8 cellular contexts compared by ENCODE assay signal in the genomic region with DNA sequence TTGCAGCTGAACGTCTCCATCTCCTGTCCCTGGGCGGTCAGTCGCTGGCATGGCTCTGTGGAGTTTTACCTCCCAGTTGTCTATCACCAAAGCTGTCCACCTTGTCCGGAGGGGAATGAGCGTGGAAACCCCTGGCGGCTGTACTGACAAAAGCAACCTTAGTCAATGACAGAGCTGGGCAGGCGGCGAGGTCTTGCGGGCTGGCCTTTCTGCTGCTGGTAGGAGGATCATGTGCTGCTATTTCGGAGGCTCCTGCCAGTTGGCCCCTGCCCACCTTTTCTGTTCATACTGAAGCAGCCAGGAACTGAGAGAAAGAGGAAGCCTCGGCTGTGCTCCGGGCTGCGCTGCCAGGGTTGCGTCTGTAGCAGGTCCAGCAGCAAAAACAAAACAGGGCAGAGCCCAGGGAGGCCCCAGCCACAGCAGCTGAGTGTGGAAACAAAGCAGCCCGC. TPM values are rescaled to one million over a fixed set of nuclear protein-coding genes. Genes with fewer than 3 reads are reported as not detected.
DNase-seq lines count a peak whose midpoint lies in the region; ATAC-seq, FAIRE-seq and TF ChIP-seq lines count a peak whose summit lies in the region.

No MANE protein-coding gene starts in this region.

- H3K27me3 ChIP-seq in HUES48 (ENCODE audit: control insufficient read depth, insufficient read depth, low read length) (no peaks in the 10 kb centered on the region), HepG2 (ENCODE audit: control insufficient read depth in 1 of 2, insufficient read depth in 2 of 2, low read length in 2 of 2) (no peaks in the 10 kb centered on the region)

- WGBS in HepG2 (ENCODE audit: low lambda C conversion rate), result 98% methylated on average over 14 of the region's 15 CpGs

- no TSS peak for BruUV-seq in HepG2 (replicated peaks; lab: Mats Ljungman, UMichigan)

- no peak for TF ChIP-seq POLR2A in HepG2 (IDR thresholded peaks at IDR 0.05; ENCODE audit: insufficient read depth in 1 of 2, low read depth in 2 of 2, low read length in 2 of 2)

- DNase-seq in caudate nucleus (lab: John Stamatoyannopoulos, UW), result peak in 49 of 61 donors; percentile 2 to 76 (median 27)
- no peak for DNase-seq in HepG2 (ENCODE audit: low spot score)
- no peak for DNase-seq in stimulated activated naive CD8-positive, alpha-beta T cell treated with anti-CD3 and anti-CD28 coated beads, Interleukin-15, amount 100 ng/mL, for 72 hours
- no peak for DNase-seq in GM19238 (ENCODE audit: insufficient read length, low spot score)
- DNase-seq in activated CD4-positive, CD25-positive, alpha-beta regulatory T cell (lab: John Stamatoyannopoulos, UW), result no peak
- no peak for DNase-seq in stimulated activated CD4-positive, alpha-beta T cell treated with anti-CD3 and anti-CD28 coated beads, Interleukin-2, amount 100 ng/mL, for 48 hours

- no peak overlapping the region for H2AFZ ChIP-seq in HepG2 (ENCODE audit: low read length)

- H3K4me1 Mint-ChIP-seq in stimulated activated naive CD8-positive, alpha-beta T cell treated with anti-CD3 and anti-CD28 coated beads, Interleukin-15, amount 100 ng/mL, for 72 hours, result peaks cover 9% of the 10 kb centered on the region

- H3K4me3 Mint-ChIP-seq in stimulated activated naive CD8-positive, alpha-beta T cell treated with anti-CD3 and anti-CD28 coated beads, Interleukin-15, amount 100 ng/mL, for 72 hours, result peak overlapping the region; percentile 12 to 13

- peak overlapping the region; percentile 31 for H3K27ac ChIP-seq in HUES48 (ENCODE audit: low read depth, low read length)
- H3K27ac ChIP-seq in caudate nucleus (ENCODE audit: low read depth, low read length), result no peak overlapping the region
- H3K27ac ChIP-seq in HepG2 (ENCODE audit: extremely low read length, insufficient read depth, low read length), result no peak overlapping the region

- no peak for TF ChIP-seq EP300 in HepG2 (IDR thresholded peaks at IDR 0.05; ENCODE audit: low read depth in 2 of 2, low read length in 2 of 2)
- TF ChIP-seq EP300 in HepG2 (CRISPR knock-in tag; IDR thresholded peaks at IDR 0.05; ENCODE audit: borderline replicate concordance), result no peak

- intact Hi-C loops in HepG2 (cut with micrococcal nuclease; ENCODE audit: unreplicated experiment), result no loop called here

- no peak for FAIRE-seq in HepG2 (lab: Jason Lieb, UNC)

- CTCF ChIA-PET in HepG2 (lab: Yijun Ruan, JAX; ENCODE audit: low intra/inter-chr PET ratio, low total read pairs), result no interaction called here

- H3K36me3 ChIP-seq in HUES48 (ENCODE audit: control insufficient read depth, insufficient read depth, low read length) (no peaks in the 10 kb centered on the region), HepG2 (replicated peaks in 1 of 2; ENCODE audit: control insufficient read depth in 1 of 2, insufficient read depth in 2 of 2, low read length in 2 of 2) (peaks cover 4 to 41% of the 10 kb centered on the region in 2 experiments)

- TF ChIP-seq RAD21 in HepG2 (CRISPR knock-in tag; IDR thresholded peaks at IDR 0.05), result no peak

- H3K4me1 ChIP-seq in HUES48 (ENCODE audit: control insufficient read depth, insufficient read depth, low read length) (peaks cover 54% of the 10 kb centered on the region), HepG2 (ENCODE audit: insufficient read depth, low read length) (peaks cover 57% of the 10 kb centered on the region)

- POLR2A ChIA-PET in HepG2 (lab: Yijun Ruan, JAX), result interaction anchor here (0.8 kb wide), 1 partner anchor 14 kb away, joined by 3 read pairs; no protein-coding TSS in a partner anchor

- H3K9me3 Mint-ChIP-seq in stimulated activated naive CD8-positive, alpha-beta T cell treated with anti-CD3 and anti-CD28 coated beads, Interleukin-15, amount 100 ng/mL, for 72 hours, result no peaks in the 10 kb centered on the region

- no peak overlapping the region for H3K4me2 ChIP-seq in HepG2 (ENCODE audit: low read depth, low read length)

- in situ Hi-C loops in HepG2 (cut with HindIII; ENCODE audit: extremely low pct_ligation_motif_present, low pct_unique_long_range_greater_than_20kb), result no loop called here

- H3K9me3 ChIP-seq in HUES48 (ENCODE audit: control insufficient read depth, insufficient read depth, low read length) (no peaks in the 10 kb centered on the region), HepG2 (ENCODE audit: low read length) (no peaks in the 10 kb centered on the region)

- H3K27ac Mint-ChIP-seq in stimulated activated naive CD8-positive, alpha-beta T cell treated with anti-CD3 and anti-CD28 coated beads, Interleukin-15, amount 100 ng/mL, for 72 hours, result no peak overlapping the region

- H3K79me2 ChIP-seq in HepG2 (ENCODE audit: insufficient read depth, low read length), result peaks cover 16% of the 10 kb centered on the region

- no peak overlapping the region for H3K4me3 ChIP-seq in HUES48 (ENCODE audit: low read depth, low read length)
- no peak overlapping the region for H3K4me3 ChIP-seq in HepG2 (replicated peaks in 1 of 3; ENCODE audit: insufficient read depth in 1 of 3, low read depth in 2 of 3, low read length in 3 of 3)

- peaks cover 56% of the 10 kb centered on the region for H3K27me3 Mint-ChIP-seq in stimulated activated naive CD8-positive, alpha-beta T cell treated with anti-CD3 and anti-CD28 coated beads, Interleukin-15, amount 100 ng/mL, for 72 hours

- H4K20me1 ChIP-seq in HepG2 (ENCODE audit: insufficient read depth, low read length), result no peaks in the 10 kb centered on the region

- ATAC-seq in HepG2 (peak; percentile 38; the same call in 2 of the 3 replicates), HG03039 (IDR thresholded peaks at IDR 0.05; ENCODE audit: unreplicated experiment) (no peak)
- peak; percentile 31 for ATAC-seq in stimulated activated naive CD8-positive, alpha-beta T cell treated with anti-CD3 and anti-CD28 coated beads, Interleukin-15, amount 100 ng/mL, for 72 hours

- H3K9ac ChIP-seq in HUES48 (ENCODE audit: low read depth, low read length) (no peak overlapping the region), HepG2 (ENCODE audit: insufficient read depth, low read depth, low read length) (no peak overlapping the region)

- TF ChIP-seq CTCF in HepG2 (CRISPR knock-in tag; IDR thresholded peaks at IDR 0.05), result no peak

TF ChIP-seq in HepG2, 621 proteins besides CTCF, POLR2A, EP300 and RAD21 (continues in another document):
- no peak for TF ChIP-seq ZNF564 (CRISPR knock-in tag; IDR thresholded peaks at IDR 0.05)
- TF ChIP-seq, protein P1, sequence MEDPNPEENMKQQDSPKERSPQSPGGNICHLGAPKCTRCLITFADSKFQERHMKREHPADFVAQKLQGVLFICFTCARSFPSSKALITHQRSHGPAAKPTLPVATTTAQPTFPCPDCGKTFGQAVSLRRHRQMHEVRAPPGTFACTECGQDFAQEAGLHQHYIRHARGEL (CRISPR knock-in tag; IDR thresholded peaks at IDR 0.05), result no peak
- no peak for TF ChIP-seq ZNF431 (CRISPR knock-in tag; IDR thresholded peaks at IDR 0.05; ENCODE audit: borderline replicate concordance, low read depth)
- peak; percentile 85 for TF ChIP-seq AGO2 (optimal IDR thresholded peaks at IDR 0.05; ENCODE audit: low read depth, low read length)
- TF ChIP-seq, protein P2, sequence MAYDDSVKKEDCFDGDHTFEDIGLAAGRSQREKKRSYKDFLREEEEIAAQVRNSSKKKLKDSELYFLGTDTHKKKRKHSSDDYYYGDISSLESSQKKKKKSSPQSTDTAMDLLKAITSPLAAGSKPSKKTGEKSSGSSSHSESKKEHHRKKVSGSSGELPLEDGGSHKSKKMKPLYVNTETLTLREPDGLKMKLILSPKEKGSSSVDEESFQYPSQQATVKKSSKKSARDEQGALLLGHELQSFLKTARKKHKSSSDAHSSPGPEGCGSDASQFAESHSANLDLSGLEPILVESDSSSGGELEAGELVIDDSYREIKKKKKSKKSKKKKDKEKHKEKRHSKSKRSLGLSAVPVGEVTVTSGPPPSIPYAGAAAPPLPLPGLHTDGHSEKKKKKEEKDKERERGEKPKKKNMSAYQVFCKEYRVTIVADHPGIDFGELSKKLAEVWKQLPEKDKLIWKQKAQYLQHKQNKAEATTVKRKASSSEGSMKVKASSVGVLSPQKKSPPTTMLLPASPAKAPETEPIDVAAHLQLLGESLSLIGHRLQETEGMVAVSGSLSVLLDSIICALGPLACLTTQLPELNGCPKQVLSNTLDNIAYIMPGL (CRISPR knock-in tag; IDR thresholded peaks at IDR 0.05; ENCODE audit: borderline replicate concordance in 1 of 2, low read depth in 1 of 2), result no peak
- TF ChIP-seq HOXA5 (CRISPR knock-in tag; IDR thresholded peaks at IDR 0.05), result no peak
- TF ChIP-seq ZNF768 (CRISPR knock-in tag; IDR thresholded peaks at IDR 0.05), result 0 out of 2 replicates have a peak, but pooled peaks have one; percentile 11
- TF ChIP-seq BRCA1 (CRISPR knock-in tag; IDR thresholded peaks at IDR 0.05), result no peak
- TF ChIP-seq FOXK2 (IDR thresholded peaks at IDR 0.05), result no peak
- TF ChIP-seq SALL2 (CRISPR knock-in tag; IDR thresholded peaks at IDR 0.05), result no peak
- no peak for TF ChIP-seq ZNF616 (CRISPR knock-in tag; IDR thresholded peaks at IDR 0.05; ENCODE audit: low read depth)
- no peak for TF ChIP-seq FOXJ3 (CRISPR knock-in tag; IDR thresholded peaks at IDR 0.05; ENCODE audit: borderline replicate concordance)
- no peak for TF ChIP-seq ZNF333 (CRISPR knock-in tag; IDR thresholded peaks at IDR 0.05; ENCODE audit: borderline replicate concordance)

RNA-seq across cellular contexts. Expression of gene HMGA2, which starts 57.7 kb away (rescaled TPM):
- 72.0 and 104 TPM in 2 replicates for total RNA-seq in HepG2 (2016; rRNA removed; fragmentation: Illumina TruSeq; extraction: Trizol)
- 10.3 and 11.3 TPM in 2 replicates for total RNA-seq in HepG2 (2016; cell fraction: cytosol; rRNA removed; fragmentation: Illumina TruSeq; extraction: Trizol; ENCODE audit: low read depth)
- total RNA-seq in HepG2 (2016; cell fraction: insoluble cytoplasmic fraction; rRNA removed; fragmentation: Illumina TruSeq; extraction: Trizol), result 70.8 and 101 TPM in 2 replicates
- total RNA-seq in HepG2 (2016; cell fraction: membrane; rRNA removed; fragmentation: Illumina TruSeq; extraction: Trizol), result 53.4 and 58.8 TPM in 2 replicates
- total RNA-seq in HepG2 (2016; cell fraction: nucleus; rRNA removed; fragmentation: Illumina TruSeq; extraction: Trizol), result 103 and 110 TPM in 2 replicates
- 50.6 and 78.1 TPM in 2 replicates for polyA plus RNA-seq in HepG2 (2011; rRNA removed)
- polyA plus RNA-seq in HepG2 (2011; cell fraction: cytosol; rRNA removed), result 32.1 and 38.5 TPM in 2 replicates
- 54.1 and 79.2 TPM in 2 replicates for polyA plus RNA-seq in HepG2 (2011; cell fraction: nucleus; rRNA removed)
- 52.3 and 73.9 TPM in 2 replicates for polyA plus RNA-seq in HepG2 (2012)
- 14.3 and 15.4 TPM in 2 replicates for polyA plus RNA-seq in HepG2 (2016; cell fraction: cytosol; fragmentation: Illumina TruSeq; extraction: Trizol; ENCODE audit: low read depth)
- polyA plus RNA-seq in HepG2 (2016; cell fraction: insoluble cytoplasmic fraction; fragmentation: Illumina TruSeq; extraction: Trizol; ENCODE audit: low read depth), result 174 and 181 TPM in 2 replicates
- polyA plus RNA-seq in HepG2 (2016; cell fraction: membrane; fragmentation: Illumina TruSeq; extraction: Trizol; ENCODE audit: low read depth), result 53.7 and 56.6 TPM in 2 replicates
- polyA plus RNA-seq in HepG2 (2016; cell fraction: nucleus; fragmentation: Illumina TruSeq; extraction: Trizol; ENCODE audit: insufficient read depth, low read depth), result 130 and 131 TPM in 2 replicates
- polyA minus RNA-seq in HepG2 (2011; rRNA and poly(A)+ RNA removed; ENCODE audit: low replicate concordance), result 1.8 and 64.4 TPM in 2 replicates
- 59.6 and 77.1 TPM in 2 replicates for polyA minus RNA-seq in HepG2 (2011; cell fraction: cytosol; rRNA and poly(A)+ RNA removed)
- 137 and 165 TPM in 2 replicates for polyA minus RNA-seq in HepG2 (2011; cell fraction: nucleus; rRNA and poly(A)+ RNA removed)

Comparison
In these comparisons a context has a peak if more than half of its experiments do, and no peak if none do; other contexts are left out.
1. DNase-seq: peak in caudate nucleus (49 of 61); none in HepG2 (single experiment), stimulated activated naive CD8-positive, alpha-beta T cell treated with anti-CD3 and anti-CD28 coated beads, Interleukin-15, amount 100 ng/mL, for 72 hours (0 of 2), GM19238 (single experiment), activated CD4-positive, CD25-positive, alpha-beta regulatory T cell (0 of 4) and stimulated activated CD4-positive, alpha-beta T cell treated with anti-CD3 and anti-CD28 coated beads, Interleukin-2, amount 100 ng/mL, for 48 hours (0 of 2).